In genomic region chr3:105424412-105425152, GRCh38 we compare ENCODE assay signal across 19 cellular contexts. TPM values are rescaled to one million over a fixed set of nuclear protein-coding genes. Genes with fewer than 3 reads are reported as not detected.
DNase-seq lines count a peak whose midpoint lies in the region; ATAC-seq, FAIRE-seq and TF ChIP-seq lines count a peak whose summit lies in the region.
"Had no signal": no experiment of that assay in that cellular context is flagged by ENCODE, and none has a peak within 500 bp of the region (broad histone marks: within the 10 kb centered on the region; RNA-seq: fewer than 3 reads in every experiment).

No MANE protein-coding gene starts in this region.

- TF ChIP-seq POLR2A in IMR-90 (IDR thresholded peaks at IDR 0.05; ENCODE audit: low read depth, low read length) (no peak), GM12878 (IDR thresholded peaks at IDR 0.05; ENCODE audit: low read depth, low read length) (no peak)

- H2AK9ac ChIP-seq in IMR-90 (replicated peaks; ENCODE audit: low read depth, low read length, poor library complexity), result no peak overlapping the region

- H3K23ac ChIP-seq in IMR-90 (ENCODE audit: low read depth, low read length), result peak overlapping the region; percentile 58; the same call in 1 of the 2 replicates

- H3K27me3 ChIP-seq in IMR-90 (ENCODE audit: control insufficient read depth, insufficient read depth, low read length) (no peaks in the 10 kb centered on the region), GM12878 (replicated peaks in 1 of 2; ENCODE audit: control insufficient read depth in 2 of 2, insufficient read depth in 2 of 2, low read length in 1 of 2) (no peaks in the 10 kb centered on the region)
- H3K27me3 ChIP-seq: BLaER1 had no signal

- H4K20me1 ChIP-seq in IMR-90 (ENCODE audit: insufficient read depth, low read length) (0 out of 2 replicates have a peak, but pooled peaks cover 4% of the 10 kb centered on the region), GM12878 (ENCODE audit: control insufficient read depth, insufficient read depth) (no peaks in the 10 kb centered on the region)
- H4K20me1 ChIP-seq: BLaER1 had no signal

- peak overlapping the region; percentile 22 for H3K27ac Mint-ChIP-seq in HFFc6
- no peak overlapping the region for H3K27ac Mint-ChIP-seq in osteocyte (ENCODE audit: unreplicated experiment)
- H3K27ac Mint-ChIP-seq: B cell; CD4-positive, CD25-positive, alpha-beta regulatory T cell; CD8-positive, alpha-beta T cell had no signal

- H3K4me1 ChIP-seq in IMR-90 (ENCODE audit: control insufficient read depth, insufficient read depth, low read length), result peaks cover 5% of the 10 kb centered on the region; the same call in 1 of the 2 replicates
- no peaks in the 10 kb centered on the region for H3K4me1 ChIP-seq in GM12878 (ENCODE audit: control insufficient read depth, insufficient read depth, low read length)
- H3K4me1 ChIP-seq: BLaER1, Caco-2 had no signal

- CTCF ChIA-PET in IMR-90 (lab: Yijun Ruan, JAX), result no interaction called here
- CTCF ChIA-PET in GM12878 (lab: Yijun Ruan, JAX), result interaction anchor here (1.3 kb wide), 1 partner anchor 9 kb away, joined by 5 read pairs; no protein-coding TSS in a partner anchor

- H3K4me3 ChIP-seq in IMR-90 (ENCODE audit: insufficient read depth, low read depth, low read length) (no peak overlapping the region), GM12878 (no peak overlapping the region)
- H3K4me3 ChIP-seq: BLaER1 had no signal

- H2BK120ac ChIP-seq in IMR-90 (ENCODE audit: low read depth, low read length), result no peak overlapping the region

- POLR2A ChIA-PET in IMR-90 (lab: Charles Lee; ENCODE audit: unreplicated experiment), result no interaction called here
- POLR2A ChIA-PET in GM12878 (lab: Charles Lee), result no interaction called here

- no peak overlapping the region for H3K4me3 Mint-ChIP-seq in HFFc6
- H3K4me3 Mint-ChIP-seq in osteocyte (ENCODE audit: unreplicated experiment), result no peak overlapping the region
- H3K4me3 Mint-ChIP-seq: B cell; CD4-positive, CD25-positive, alpha-beta regulatory T cell; CD8-positive, alpha-beta T cell had no signal

- H3K56ac ChIP-seq in IMR-90 (ENCODE audit: extremely low read depth, insufficient read depth, low read length), result no peak overlapping the region

- no peak overlapping the region for H2BK15ac ChIP-seq in IMR-90 (ENCODE audit: low read depth, low read length)

- no peak overlapping the region for H3K27ac ChIP-seq in IMR-90 (ENCODE audit: insufficient read depth, low read length)
- H3K27ac ChIP-seq in GM12878 (ENCODE audit: control insufficient read depth, insufficient read depth), result no peak overlapping the region
- H3K27ac ChIP-seq: BLaER1, C4-2B had no signal

- no peak for DNase-seq in HFFc6
- DNase-seq in IMR-90, result no peak
- DNase-seq in GM12878 (ENCODE audit: low read depth, low spot score), result no peak
- DNase-seq in urothelium cell line (ENCODE audit: low spot score), result no peak
- no peak for DNase-seq in osteocyte (ENCODE audit: extremely low spot score, unreplicated experiment)
- no peak for DNase-seq in nucleus accumbens (lab: John Stamatoyannopoulos, UW)
- DNase-seq: Caco-2; CD4-positive, CD25-positive, alpha-beta regulatory T cell; CD8-positive, alpha-beta T cell; DMS153; DND-41; GOT3; H7 had no signal

- H3K79me1 ChIP-seq in IMR-90 (ENCODE audit: low read depth in 1 of 2, low read length in 2 of 2), result peaks cover 23 to 42% of the 10 kb centered on the region in 2 experiments

- H3K9ac ChIP-seq in IMR-90 (ENCODE audit: low read depth, low read length) (no peak overlapping the region), GM12878 (ENCODE audit: control insufficient read depth, insufficient read depth, low read length) (no peak overlapping the region)
- H3K9ac ChIP-seq: BLaER1 had no signal

- no peak overlapping the region for H3K4ac ChIP-seq in IMR-90 (ENCODE audit: low read depth, low read length)

- no peak for TF ChIP-seq EP300 in GM12878 (IDR thresholded peaks at IDR 0.05; ENCODE audit: borderline replicate concordance in 1 of 2, control insufficient read depth in 1 of 2, low read depth in 2 of 2, low read length in 2 of 2)

- H2AFZ ChIP-seq in IMR-90 (replicated peaks; ENCODE audit: low read length, poor library complexity) (no peak overlapping the region), GM12878 (ENCODE audit: control insufficient read depth, low read depth, low read length) (no peak overlapping the region)

- 0 out of 2 replicates have a peak overlapping the region, but pooled peaks have one; percentile 25 for H4K91ac ChIP-seq in IMR-90 (ENCODE audit: insufficient read depth, low read depth, low read length)

- BruUV-seq in IMR-90 (replicated peaks; lab: Mats Ljungman, UMichigan) (no TSS peak), GM12878 (replicated peaks; lab: Mats Ljungman, UMichigan) (no TSS peak)

- SMC1A ChIA-PET in GM12878 (lab: Charles Lee; ENCODE audit: uncharacterized antibody, unreplicated experiment), result interaction anchor here (1.0 to 3.1 kb wide), 2 partner anchors 8 to 17 kb away, joined by 3 to 8 read pairs; no protein-coding TSS in a partner anchor

- dilution Hi-C loops in IMR-90 (cut with HindIII; ENCODE audit: low sequenced_read_pairs, unreplicated experiment), result no loop called here

- in situ Hi-C loops in IMR-90 (cut with MboI; ENCODE audit: low sequenced_read_pairs) (no loop called here), GM12878 (cut with MboI) (no loop called here)

- TF ChIP-seq RAD21 in IMR-90 (IDR thresholded peaks at IDR 0.05; ENCODE audit: low read length) (no peak), GM12878 (IDR thresholded peaks at IDR 0.05; ENCODE audit: insufficient read depth, low read depth, low read length) (no peak)

- H3K4me1 Mint-ChIP-seq in HFFc6 (ENCODE audit: low read depth) (peaks cover 74% of the 10 kb centered on the region), osteocyte (ENCODE audit: unreplicated experiment) (peaks cover 58% of the 10 kb centered on the region)

- H2BK20ac ChIP-seq in IMR-90 (ENCODE audit: low read depth, low read length), result 0 out of 2 replicates have a peak overlapping the region, but pooled peaks have one; percentile 11

- H3K9me3 Mint-ChIP-seq in HFFc6 (no peaks in the 10 kb centered on the region), osteocyte (ENCODE audit: unreplicated experiment) (no peaks in the 10 kb centered on the region)
- H3K9me3 Mint-ChIP-seq: CD8-positive, alpha-beta T cell had no signal

- no peak for TF ChIP-seq CTCF in HFFc6 (IDR thresholded peaks at IDR 0.05)
- no peak for TF ChIP-seq CTCF in IMR-90 (conservative IDR thresholded peaks at IDR 0.05; ENCODE audit: low read depth, low read length)
- no peak for TF ChIP-seq CTCF in GM12878 (IDR thresholded peaks at IDR 0.05 in 2 of 3, conservative IDR thresholded peaks at IDR 0.05 in 1 of 3; ENCODE audit: control insufficient read depth in 2 of 3, extremely low read depth in 1 of 3, insufficient read depth in 1 of 3, low read depth in 3 of 3, low read length in 3 of 3)
- no peak for TF ChIP-seq CTCF in osteocyte (IDR thresholded peaks at IDR 0.05)

- H3K4me2 ChIP-seq in IMR-90 (ENCODE audit: low read depth, low read length), result peak overlapping the region; percentile 36; the same call in 1 of the 2 replicates
- no peak overlapping the region for H3K4me2 ChIP-seq in GM12878 (ENCODE audit: control insufficient read depth, insufficient read depth)
- H3K4me2 ChIP-seq: BLaER1 had no signal

- FAIRE-seq in GM12878 (lab: Jason Lieb, UNC), result no peak
- FAIRE-seq in urothelium cell line (lab: Jason Lieb, UNC), result no peak
- FAIRE-seq: G401.6 had no signal

- peaks cover 1% of the 10 kb centered on the region; the same call in 1 of the 2 replicates for H3K79me2 ChIP-seq in GM12878 (ENCODE audit: control insufficient read depth, insufficient read depth, low read length)

- H4K8ac ChIP-seq in IMR-90 (ENCODE audit: low read depth in 2 of 2, low read length in 2 of 2), result peak overlapping the region in 1 of 2 experiments; percentile 47; a peak in 1 of 4 replicates

- H3K9me3 ChIP-seq in IMR-90 (ENCODE audit: control insufficient read depth, insufficient read depth, low read length) (no peaks in the 10 kb centered on the region), GM12878 (replicated peaks; ENCODE audit: control insufficient read depth, insufficient read depth, low read length) (no peaks in the 10 kb centered on the region; the same call in 1 of the 3 replicates)
- H3K9me3 ChIP-seq: BLaER1, Caco-2 had no signal

- peaks cover 5% of the 10 kb centered on the region; the same call in 1 of the 2 replicates for H3K9me1 ChIP-seq in IMR-90 (ENCODE audit: insufficient read depth, low read length)

- no CpG with 5 or more reads among the region's 2 CpGs for WGBS in IMR-90 (ENCODE audit: extremely low coverage in 2 of 2, insufficient read length in 1 of 2), 2 experiments
- WGBS in GM12878 (ENCODE audit: insufficient coverage, insufficient replicate concordance, low lambda C conversion rate, missing lambda C conversion rate), result 53% methylated on average over 2 of the region's 2 CpGs

- H2BK5ac ChIP-seq in IMR-90 (ENCODE audit: low read depth, low read length, poor library complexity, severe bottlenecking), result peak overlapping the region; percentile 15

- ATAC-seq in GM18867 (IDR thresholded peaks at IDR 0.05; ENCODE audit: unreplicated experiment) (peak; percentile 50), IMR-90 (ENCODE audit: low read depth) (no peak), GM12878 (peak; percentile 50)
- ATAC-seq: CD8-positive, alpha-beta T cell; HCT116 had no signal

- no peak overlapping the region for H3K14ac ChIP-seq in IMR-90 (replicated peaks; ENCODE audit: low read depth, low read length)

- intact Hi-C loops in IMR-90 (cut with micrococcal nuclease) (no loop called here), GM12878 (cut with micrococcal nuclease; ENCODE audit: unreplicated experiment) (no loop called here)

- no peak overlapping the region for H2AK5ac ChIP-seq in IMR-90 (ENCODE audit: low read depth, low read length)

- H3K36me3 Mint-ChIP-seq in HFFc6 (ENCODE audit: low read depth) (peaks cover 19% of the 10 kb centered on the region), osteocyte (ENCODE audit: unreplicated experiment) (peaks cover 2% of the 10 kb centered on the region)
- H3K36me3 Mint-ChIP-seq: CD4-positive, CD25-positive, alpha-beta regulatory T cell; CD8-positive, alpha-beta T cell had no signal

- RAD21 ChIA-PET in GM12878 (lab: Charles Lee; ENCODE audit: unreplicated experiment), result no interaction called here

- H3K36me3 ChIP-seq in IMR-90 (ENCODE audit: control insufficient read depth, insufficient read depth, low read length), result no peaks in the 10 kb centered on the region
- no peaks in the 10 kb centered on the region; a peak in 1 of 4 replicates for H3K36me3 ChIP-seq in GM12878 (ENCODE audit: control insufficient read depth in 2 of 2, insufficient read depth in 2 of 2, low read length in 1 of 2)
- H3K36me3 ChIP-seq: BLaER1 had no signal

- no peak overlapping the region for H4K5ac ChIP-seq in IMR-90 (ENCODE audit: low read depth, low read length)

- H3K18ac ChIP-seq in IMR-90 (ENCODE audit: low read depth, low read length), result peak overlapping the region; percentile 68; the same call in 1 of the 2 replicates

- no peaks in the 10 kb centered on the region for H3K27me3 Mint-ChIP-seq in HFFc6 (ENCODE audit: insufficient read depth)
- no peaks in the 10 kb centered on the region for H3K27me3 Mint-ChIP-seq in osteocyte (ENCODE audit: unreplicated experiment)
- H3K27me3 Mint-ChIP-seq: B cell; CD4-positive, CD25-positive, alpha-beta regulatory T cell had no signal

RNA-seq across cellular contexts. Expression of gene ALCAM, which starts 57.9 kb away (rescaled TPM):
- 100 to 1,000 TPM; 307 to 420 (median 361) TPM for total RNA-seq in HFFc6 (2021; fragmentation: NEBNext Ultra II Directional; extraction: Animal tissue kit (Norgen Biotek cat#: 25700))
- total RNA-seq in IMR-90 (2012; rRNA removed) (400 and 423 TPM in 2 replicates), GM12878 (2014; rRNA removed) (37.2 and 44.0 TPM in 2 replicates), GM12878 (2014; rRNA removed; fragmentation: Illumina TruSeq; extraction: Trizol) (49.7 and 52.1 TPM in 2 replicates), GM12878 (2021) (35.0 and 36.0 TPM in 2 replicates), osteocyte (242 and 253 TPM in 2 replicates)
- polyA plus RNA-seq in IMR-90 (2012; rRNA removed) (105 and 117 TPM in 2 replicates), GM12878 (2011; rRNA removed) (54.2 and 77.4 TPM in 2 replicates), GM12878 (2014; fragmentation: Illumina TruSeq; extraction: Trizol) (37.9 and 53.6 TPM in 2 replicates), GM12878 (2014; fragmentation: Nextera tagmentation; extraction: Ambion mirVana) (10 to 100 TPM; 12.2 to 16.2 TPM), GM12878 (2014; rRNA removed) (18.8 and 20.7 TPM in 2 replicates), GM12878 (2016; fragmentation: Nextera tagmentation; extraction: Ambion mirVana) (10 to 100 TPM; 27.5 to 29.2 TPM)
- polyA plus RNA-seq in IMR-90 (2012; cell fraction: cytosol; rRNA removed), result 32.8 and 49.6 TPM in 2 replicates
- polyA plus RNA-seq in IMR-90 (2012; cell fraction: nucleus; rRNA removed; ENCODE audit: low replicate concordance), result 29.9 and 107 TPM in 2 replicates
- 103 and 111 TPM in 2 replicates for total RNA-seq in GM12878 (2013; cell fraction: nucleolus; rRNA removed)
- 10.0 TPM for polyA plus RNA-seq in GM12878 (2011; ENCODE audit: low read depth)
- polyA plus RNA-seq in GM12878 (2011; cell fraction: cytosol; rRNA removed), result 22.5 and 23.1 TPM in 2 replicates
- 31.0 and 45.6 TPM in 2 replicates for polyA plus RNA-seq in GM12878 (2011; cell fraction: nucleus; rRNA removed)
- 18.4 and 25.2 TPM in 2 replicates for polyA plus RNA-seq in GM12878 (2012)
- 61.7 and 118 TPM in 2 replicates for polyA minus RNA-seq in GM12878 (2011; rRNA and poly(A)+ RNA removed)
- 27.9 and 28.1 TPM in 2 replicates for polyA minus RNA-seq in GM12878 (2011; cell fraction: cytosol; rRNA and poly(A)+ RNA removed)
- polyA minus RNA-seq in GM12878 (2011; cell fraction: nucleus; rRNA and poly(A)+ RNA removed), result 67.2 and 83.0 TPM in 2 replicates
